Comparison of ENCODE assay signal across 10 cellular contexts in the genomic region with DNA sequence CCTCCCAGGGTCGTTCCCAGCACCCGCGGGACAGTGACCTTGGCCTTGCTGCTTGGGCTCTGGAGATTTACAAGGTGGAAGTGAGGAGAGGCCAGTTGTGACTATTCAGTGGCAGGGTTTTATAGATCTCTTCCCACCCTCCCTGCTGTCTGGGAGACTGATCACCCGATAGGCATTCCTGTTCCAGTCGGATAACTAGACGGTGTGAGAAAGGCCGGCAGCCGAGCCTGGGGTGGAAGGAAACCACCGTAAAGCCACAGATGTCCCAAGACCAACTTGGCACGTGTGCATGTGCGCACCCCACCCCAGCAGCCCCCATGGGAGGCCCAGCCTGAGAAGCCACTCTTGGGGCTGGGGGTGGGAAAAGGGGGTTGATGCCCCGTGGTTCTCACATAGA.
A peak's percentile ranks its signal among the peaks of the same experiment; 100 is the strongest.
DNase-seq lines count a peak whose midpoint lies in the region; ATAC-seq and TF ChIP-seq lines count a peak whose summit lies in the region.
"Had no signal": no experiment of that assay in that cellular context is flagged by ENCODE, and none has a peak within 500 bp of the region (broad histone marks: within the 10 kb centered on the region; RNA-seq: fewer than 3 reads in every experiment).

No MANE protein-coding gene starts in this region.

- H3K36me3 Mint-ChIP-seq in Calu3 (ENCODE audit: insufficient read depth, unreplicated experiment), result peaks cover 77% of the 10 kb centered on the region

- no peaks in the 10 kb centered on the region for H3K9me3 Mint-ChIP-seq in Calu3 (ENCODE audit: low read depth, unreplicated experiment)

- H3K4me1 ChIP-seq in gastroesophageal sphincter, result peaks cover 8 to 100% (median 58%) of the 10 kb centered on the region in 3 donors

- no TSS peak for BruUV-seq in Calu3 (replicated peaks; lab: Mats Ljungman, UMichigan)

- intact Hi-C loops in Calu3 (cut with micrococcal nuclease; ENCODE audit: unreplicated experiment), result no loop called here

- WGBS in gastroesophageal sphincter (ENCODE audit: low coverage in 1 of 2), 2 donors, result 33% methylated on average over 3 of the region's 12 CpGs; no CpG with 5 or more reads in 1 of the 2 donors

- ATAC-seq in SK-N-SH treated with all-trans-retinoic acid at 6 μM for 48 hours (peak; percentile 3), gastroesophageal sphincter (no peak)

- CTCF ChIA-PET in Calu3 (lab: Charles Lee), result interaction anchor here (0.8 to 1.0 kb wide), 2 partner anchors 36 to 410 kb away, joined by 3 to 5 read pairs; no protein-coding TSS in a partner anchor

- H3K27me3 Mint-ChIP-seq in Calu3 (ENCODE audit: unreplicated experiment), result no peaks in the 10 kb centered on the region

- no peak overlapping the region for H3K4me3 ChIP-seq in gastroesophageal sphincter
- H3K4me3 ChIP-seq: MG63 had no signal

- no peaks in the 10 kb centered on the region for H3K27me3 ChIP-seq in gastroesophageal sphincter
- H3K27me3 ChIP-seq: MG63 had no signal

- H3K36me3 ChIP-seq in gastroesophageal sphincter, result peaks cover 0 to 30% of the 10 kb centered on the region in 2 donors

- peaks cover 48% of the 10 kb centered on the region for H3K4me1 Mint-ChIP-seq in Calu3 (ENCODE audit: low read depth, unreplicated experiment)

- no peak for TF ChIP-seq POLR2A in gastroesophageal sphincter (IDR thresholded peaks at IDR 0.05)

- no peaks in the 10 kb centered on the region for H3K9me3 ChIP-seq in gastroesophageal sphincter
- H3K9me3 ChIP-seq: MG63 had no signal

- TF ChIP-seq CTCF in Calu3 (IDR thresholded peaks at IDR 0.05; ENCODE audit: unreplicated experiment), result no peak
- no peak for TF ChIP-seq CTCF in gastroesophageal sphincter (IDR thresholded peaks at IDR 0.05)

- H3K27ac ChIP-seq in gastroesophageal sphincter, result peak overlapping the region; percentile 45 to 89 (median 81)

- H3K4me3 Mint-ChIP-seq in Calu3 (ENCODE audit: low read depth, unreplicated experiment), result peak overlapping the region; percentile 57

- DNase-seq in Calu3, result peak; percentile 30
- DNase-seq in renal cortical epithelial cell (ENCODE audit: low read depth), result peak; percentile 92
- no peak for DNase-seq in activated T-cell treated with anti-CD3 and anti-CD28 coated beads for 4 hours
- no peak for DNase-seq in AG20443 (ENCODE audit: low spot score)
- DNase-seq in OCI-M1 (lab: John Stamatoyannopoulos, UW), result no peak
- DNase-seq in NCI-H2171 (lab: John Stamatoyannopoulos, UW), result no peak
- DNase-seq: activated naive CD4-positive, alpha-beta T cell treated with anti-CD3 and anti-CD28 coated beads, Interleukin-2, amount 50 U/mL, for 16 hours had no signal

- no peak for TF ChIP-seq EP300 in gastroesophageal sphincter (IDR thresholded peaks at IDR 0.05)

- H3K27ac Mint-ChIP-seq in Calu3 (ENCODE audit: unreplicated experiment), result peak overlapping the region; percentile 88

TF ChIP-seq in SK-N-SH treated with all-trans-retinoic acid at 6 μM for 48 hours, 23 proteins besides CTCF, POLR2A, EP300 and RAD21:
- TF ChIP-seq TOX (CRISPR knock-in tag; IDR thresholded peaks at IDR 0.05; ENCODE audit: borderline replicate concordance) (no peak), ZNF70 (CRISPR knock-in tag; IDR thresholded peaks at IDR 0.05) (no peak), BACH2 (CRISPR knock-in tag; IDR thresholded peaks at IDR 0.05; ENCODE audit: borderline replicate concordance) (no peak), TCF4 (CRISPR knock-in tag; IDR thresholded peaks at IDR 0.05; ENCODE audit: borderline replicate concordance) (no peak), ZFP3 (CRISPR knock-in tag; IDR thresholded peaks at IDR 0.05) (no peak), CSDC2 (CRISPR knock-in tag; IDR thresholded peaks at IDR 0.05) (no peak), ZFP30 (CRISPR knock-in tag; IDR thresholded peaks at IDR 0.05) (no peak), GLIS3 (CRISPR knock-in tag; IDR thresholded peaks at IDR 0.05) (no peak), OSR1 (CRISPR knock-in tag; IDR thresholded peaks at IDR 0.05) (no peak), TSHZ2 (CRISPR knock-in tag; IDR thresholded peaks at IDR 0.05) (no peak)
- TF ChIP-seq, protein P1, sequence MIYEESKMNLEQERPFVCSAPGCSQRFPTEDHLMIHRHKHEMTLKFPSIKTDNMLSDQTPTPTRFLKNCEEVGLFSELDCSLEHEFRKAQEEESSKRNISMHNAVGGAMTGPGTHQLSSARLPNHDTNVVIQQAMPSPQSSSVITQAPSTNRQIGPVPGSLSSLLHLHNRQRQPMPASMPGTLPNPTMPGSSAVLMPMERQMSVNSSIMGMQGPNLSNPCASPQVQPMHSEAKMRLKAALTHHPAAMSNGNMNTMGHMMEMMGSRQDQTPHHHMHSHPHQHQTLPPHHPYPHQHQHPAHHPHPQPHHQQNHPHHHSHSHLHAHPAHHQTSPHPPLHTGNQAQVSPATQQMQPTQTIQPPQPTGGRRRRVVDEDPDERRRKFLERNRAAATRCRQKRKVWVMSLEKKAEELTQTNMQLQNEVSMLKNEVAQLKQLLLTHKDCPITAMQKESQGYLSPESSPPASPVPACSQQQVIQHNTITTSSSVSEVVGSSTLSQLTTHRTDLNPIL (CRISPR knock-in tag; IDR thresholded peaks at IDR 0.05; ENCODE audit: low read depth), result no peak

Comparison
In these comparisons a context has a peak if more than half of its experiments do, and no peak if none do; other contexts are left out.
1. DNase-seq: peak in Calu3 (single experiment) and renal cortical epithelial cell (single experiment); none in activated T-cell treated with anti-CD3 and anti-CD28 coated beads for 4 hours (single experiment), AG20443 (single experiment), OCI-M1 (single experiment) and NCI-H2171 (single experiment).